In the genomic region with DNA sequence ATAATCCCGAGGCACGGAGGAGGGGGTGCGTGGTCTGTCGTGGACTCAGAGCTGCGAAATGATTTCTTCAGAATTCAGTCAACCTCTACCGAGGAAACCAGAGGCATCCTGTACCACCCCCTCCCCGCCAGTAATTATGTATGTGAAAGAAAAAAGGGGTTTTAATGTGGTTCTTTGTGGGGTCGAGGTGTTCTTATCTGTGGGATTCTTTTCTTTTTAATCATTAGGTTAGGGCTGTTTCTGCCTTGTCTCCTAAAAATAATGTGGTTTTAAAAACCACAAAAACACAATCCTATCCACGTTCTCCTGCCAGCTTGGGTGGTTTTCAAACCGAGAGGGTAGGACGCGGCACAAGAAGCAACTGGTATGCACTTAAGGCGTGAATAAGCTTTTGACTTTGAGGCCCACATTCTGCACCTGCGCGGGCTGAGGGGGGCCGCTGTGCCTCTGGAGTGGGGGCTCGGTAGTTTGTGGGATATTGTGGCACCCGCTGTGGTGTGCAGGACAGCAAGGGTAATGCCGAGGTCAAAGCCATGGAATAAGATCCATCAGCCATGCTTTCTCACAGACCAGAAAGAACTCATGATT, we compare ENCODE assay signal across 9 cellular contexts. TPM values are rescaled to one million over a fixed set of nuclear protein-coding genes. Genes with fewer than 3 reads are reported as not detected.
DNase-seq lines count a peak whose midpoint lies in the region; ATAC-seq and TF ChIP-seq lines count a peak whose summit lies in the region.
"Had no signal": no experiment of that assay in that cellular context is flagged by ENCODE, and none has a peak within 500 bp of the region (broad histone marks: within the 10 kb centered on the region; RNA-seq: fewer than 3 reads in every experiment).

No MANE protein-coding gene starts in this region.

- H3K4me1 ChIP-seq in CD4-positive, CD25-positive, alpha-beta regulatory T cell (ENCODE audit: control insufficient read depth, insufficient read depth, low read length, poor library complexity, severe bottlenecking), result peaks cover 10% of the 10 kb centered on the region
- no peaks in the 10 kb centered on the region for H3K4me1 ChIP-seq in ovary (ENCODE audit: insufficient read depth)

- H3K27me3 Mint-ChIP-seq in CD4-positive, CD25-positive, alpha-beta regulatory T cell, result peaks cover 37% of the 10 kb centered on the region
- H3K27me3 Mint-ChIP-seq in endothelial cell (ENCODE audit: unreplicated experiment), result peaks cover 18% of the 10 kb centered on the region

- peaks cover 7% of the 10 kb centered on the region for H3K27me3 ChIP-seq in CD4-positive, CD25-positive, alpha-beta regulatory T cell (ENCODE audit: control insufficient read depth, insufficient read depth, low read length)
- H3K27me3 ChIP-seq in ovary, result no peaks in the 10 kb centered on the region

- H3K4me3 ChIP-seq in CD4-positive, CD25-positive, alpha-beta regulatory T cell (ENCODE audit: low read depth, low read length), result no peak overlapping the region
- H3K4me3 ChIP-seq in ovary, result peak overlapping the region; percentile 50

- no peak overlapping the region for H3K27ac Mint-ChIP-seq in CD4-positive, CD25-positive, alpha-beta regulatory T cell
- H3K27ac Mint-ChIP-seq in endothelial cell (ENCODE audit: unreplicated experiment), result no peak overlapping the region

- intact Hi-C loops in ovary (cut with DNase I), result loop anchor here in 2 of 4 donors (5.0 to 10.0 kb wide), 2 partner anchors 48 to 120 kb away; no protein-coding TSS in a partner anchor

- TF ChIP-seq EP300 in ovary (IDR thresholded peaks at IDR 0.05), result no peak

- H3K27ac ChIP-seq in CD4-positive, CD25-positive, alpha-beta regulatory T cell (ENCODE audit: insufficient read depth, low read length, poor library complexity, severe bottlenecking), result no peak overlapping the region
- H3K27ac ChIP-seq in ovary, result no peak overlapping the region

- 42 to 45% (median 44%) methylated on average over 19 of the region's 19 CpGs for WGBS in ovary, 3 donors

- peak overlapping the region in 3 of 4 donors; percentile 56 to 81 (median 72) for H3K4me3 Mint-ChIP-seq in CD4-positive, CD25-positive, alpha-beta regulatory T cell
- peak overlapping the region; percentile 62 for H3K4me3 Mint-ChIP-seq in endothelial cell (ENCODE audit: unreplicated experiment)

- no peak for ATAC-seq in CD4-positive, CD25-positive, alpha-beta regulatory T cell (ENCODE audit: low read depth in 2 of 2)
- no peak for ATAC-seq in HG03196 (IDR thresholded peaks at IDR 0.05; ENCODE audit: unreplicated experiment)

- no peak for DNase-seq in CD4-positive, CD25-positive, alpha-beta regulatory T cell
- DNase-seq in NCI-H226, result peak; percentile 66
- no peak for DNase-seq in endothelial cell (ENCODE audit: low spot score)
- DNase-seq in ovary, result no peak
- DNase-seq in NCI-H345 (lab: John Stamatoyannopoulos, UW), result no peak
- no peak for DNase-seq in hippocampal formation (lab: John Stamatoyannopoulos, UW)
- DNase-seq in SKM-1 treated with dmso at 0.1 percent for 144 hours (lab: John Stamatoyannopoulos, UW; ENCODE audit: unreplicated experiment), result no peak
- DNase-seq: IMR-90 had no signal

- no peaks in the 10 kb centered on the region for H3K9me3 Mint-ChIP-seq in CD4-positive, CD25-positive, alpha-beta regulatory T cell
- H3K9me3 Mint-ChIP-seq in endothelial cell (ENCODE audit: unreplicated experiment), result no peaks in the 10 kb centered on the region

- H3K36me3 ChIP-seq in CD4-positive, CD25-positive, alpha-beta regulatory T cell (ENCODE audit: control insufficient read depth, insufficient read depth, low read length), result no peaks in the 10 kb centered on the region
- H3K36me3 ChIP-seq in ovary, result no peaks in the 10 kb centered on the region

- H3K4me1 Mint-ChIP-seq in CD4-positive, CD25-positive, alpha-beta regulatory T cell, result peaks cover 0 to 22% (median 6%) of the 10 kb centered on the region in 4 donors
- H3K4me1 Mint-ChIP-seq in endothelial cell (ENCODE audit: unreplicated experiment), result peaks cover 23% of the 10 kb centered on the region

- H3K36me3 Mint-ChIP-seq in CD4-positive, CD25-positive, alpha-beta regulatory T cell, result no peaks in the 10 kb centered on the region
- H3K36me3 Mint-ChIP-seq in endothelial cell (ENCODE audit: low read depth, unreplicated experiment), result no peaks in the 10 kb centered on the region

- no peaks in the 10 kb centered on the region for H3K9me3 ChIP-seq in CD4-positive, CD25-positive, alpha-beta regulatory T cell (ENCODE audit: control insufficient read depth in 2 of 2, low read length in 2 of 2)
- no peaks in the 10 kb centered on the region for H3K9me3 ChIP-seq in ovary

- TF ChIP-seq POLR2A in ovary (IDR thresholded peaks at IDR 0.05), result no peak

- TF ChIP-seq CTCF in endothelial cell (IDR thresholded peaks at IDR 0.05; ENCODE audit: unreplicated experiment) (no peak), ovary (IDR thresholded peaks at IDR 0.05) (no peak)

RNA-seq across cellular contexts. Expression of gene SLC47A1, which starts 1.0 kb away (rescaled TPM):
- total RNA-seq in CD4-positive, CD25-positive, alpha-beta regulatory T cell, result not detected
- polyA plus RNA-seq in CD4-positive, CD25-positive, alpha-beta regulatory T cell, result 1 to 10 TPM in 1 of 4 donors, not detected in 3; 1.0 TPM
- 6.8 TPM for total RNA-seq in endothelial cell (ENCODE audit: unreplicated experiment)
- 10 to 100 TPM in 4 of 7 donors, 1 to 10 TPM in 3; 5.0 to 25.8 (median 10.6) TPM for total RNA-seq in ovary
- polyA plus RNA-seq in ovary, result 10 to 100 TPM in 1 of 2 donors, 1 to 10 TPM in 1; 2.1 to 89.9 TPM
- total RNA-seq: IMR-90 had no signal
- polyA plus RNA-seq: IMR-90 had no signal
